In genomic region chr1:46797696-46798470, GRCh38 we compare ENCODE assay signal across 28 cellular contexts. TPM values are rescaled to one million over a fixed set of nuclear protein-coding genes. Genes with fewer than 3 reads are reported as not detected.
DNase-seq lines count a peak whose midpoint lies in the region; ATAC-seq and TF ChIP-seq lines count a peak whose summit lies in the region.
"Had no signal": no experiment of that assay in that cellular context is flagged by ENCODE, and none has a peak within 500 bp of the region (broad histone marks: within the 10 kb centered on the region; RNA-seq: fewer than 3 reads in every experiment).

No MANE protein-coding gene starts in this region.

- H3K4me1 Mint-ChIP-seq in activated naive CD8-positive, alpha-beta T cell treated with anti-CD3 and anti-CD28 coated beads, Interleukin-2, amount 50 U/mL, for 24 hours = no peaks in the 10 kb centered on the region
- H3K4me1 Mint-ChIP-seq in type B pancreatic cell (ENCODE audit: unreplicated experiment) = no peaks in the 10 kb centered on the region
- H3K4me1 Mint-ChIP-seq: CD14-positive monocyte, GM23338, IgD-negative memory B cell had no signal

- no peak overlapping the region for H3K4me3 Mint-ChIP-seq in activated naive CD8-positive, alpha-beta T cell treated with anti-CD3 and anti-CD28 coated beads, Interleukin-2, amount 50 U/mL, for 24 hours
- H3K4me3 Mint-ChIP-seq in type B pancreatic cell = no peak overlapping the region
- H3K4me3 Mint-ChIP-seq: CD14-positive monocyte, GM23338, IgD-negative memory B cell had no signal

- whole genome bisulfite sequencing in upper lobe of left lung, 2 donors = 95 to 100% methylated on average over 1 of the region's 1 CpG

- H3K36me3 ChIP-seq in upper lobe of left lung = no peaks in the 10 kb centered on the region
- H3K36me3 ChIP-seq: BE2C, HAP-1 had no signal

- no peak for TF ChIP-seq POLR2A in upper lobe of left lung (IDR thresholded peaks at IDR 0.05)

- H3K27ac ChIP-seq in VCaP (peak overlapping the region; percentile 23; the same call in 1 of the 2 replicates), upper lobe of left lung (peak overlapping the region in 3 of 4 donors; percentile 3 to 89 (median 87))
- H3K27ac ChIP-seq: HL-60, PC-9 had no signal

- peaks cover 6 to 31% (median 17%) of the 10 kb centered on the region in 4 donors for H3K4me1 ChIP-seq in upper lobe of left lung
- H3K4me1 ChIP-seq: BE2C, HAP-1 had no signal

- H3K27ac Mint-ChIP-seq in activated naive CD8-positive, alpha-beta T cell treated with anti-CD3 and anti-CD28 coated beads, Interleukin-2, amount 50 U/mL, for 24 hours = no peak overlapping the region
- H3K27ac Mint-ChIP-seq in type B pancreatic cell = no peak overlapping the region
- H3K27ac Mint-ChIP-seq: GM23338 had no signal

- no peaks in the 10 kb centered on the region for H3K9me3 ChIP-seq in upper lobe of left lung
- H3K9me3 ChIP-seq: BE2C, HAP-1 had no signal

- H3K4me3 ChIP-seq in epithelial cell of esophagus (ENCODE audit: low read length) (no peak overlapping the region), upper lobe of left lung (no peak overlapping the region)
- H3K4me3 ChIP-seq: GM23338, HAP-1, PC-9 had no signal

- no peaks in the 10 kb centered on the region for H3K36me3 Mint-ChIP-seq in activated naive CD8-positive, alpha-beta T cell treated with anti-CD3 and anti-CD28 coated beads, Interleukin-2, amount 50 U/mL, for 24 hours (ENCODE audit: low read depth)
- no peaks in the 10 kb centered on the region for H3K36me3 Mint-ChIP-seq in type B pancreatic cell
- H3K36me3 Mint-ChIP-seq: CD14-positive monocyte, IgD-negative memory B cell had no signal

- TF ChIP-seq CTCF in VCaP (conservative IDR thresholded peaks at IDR 0.05) (no peak), epithelial cell of esophagus (IDR thresholded peaks at IDR 0.05; ENCODE audit: insufficient read depth, low read depth, low read length, missing control alignments) (no peak), upper lobe of left lung (IDR thresholded peaks at IDR 0.05) (no peak), type B pancreatic cell (conservative IDR thresholded peaks at IDR 0.05) (no peak)

- H3K9me3 Mint-ChIP-seq in activated naive CD8-positive, alpha-beta T cell treated with anti-CD3 and anti-CD28 coated beads, Interleukin-2, amount 50 U/mL, for 24 hours = no peaks in the 10 kb centered on the region
- H3K9me3 Mint-ChIP-seq in type B pancreatic cell = no peaks in the 10 kb centered on the region

- no peak for TF ChIP-seq EP300 in upper lobe of left lung (IDR thresholded peaks at IDR 0.05)

- H3K27me3 ChIP-seq in upper lobe of left lung = no peaks in the 10 kb centered on the region
- H3K27me3 ChIP-seq: BE2C had no signal

- no peak for ATAC-seq in upper lobe of left lung (ENCODE audit: low FRiP score in 2 of 2)
- ATAC-seq in activated naive CD8-positive, alpha-beta T cell treated with anti-CD3 and anti-CD28 coated beads, Interleukin-2, amount 50 U/mL, for 24 hours = no peak
- no peak for ATAC-seq in GM19467 (IDR thresholded peaks at IDR 0.05; ENCODE audit: unreplicated experiment)
- ATAC-seq: GM23338 had no signal

- peak; percentile 22 for DNase-seq in epithelial cell of esophagus (ENCODE audit: low read depth)
- DNase-seq in iPS-NIHi7 (ENCODE audit: extremely low spot score) = peak; percentile 2
- DNase-seq in upper lobe of left lung = no peak
- no peak for DNase-seq in activated naive CD8-positive, alpha-beta T cell treated with anti-CD3 and anti-CD28 coated beads, Interleukin-2, amount 50 U/mL, for 24 hours
- DNase-seq in type B pancreatic cell (ENCODE audit: extremely low spot score, unreplicated experiment) = no peak
- DNase-seq: BE2C, Calu3, DMS153, DND-41, NCI-H1048, NCI-H1417, NCI-H1694 treated with DMSO at 0.1 percent for 48 hours, NCI-H2081, NCI-H2227 treated with DMSO at 0.1 percent for 48 hours, NCI-H526 treated with DMSO at 0.1 percent for 48 hours, SHP77 had no signal

- peaks cover 16% of the 10 kb centered on the region for H3K27me3 Mint-ChIP-seq in activated naive CD8-positive, alpha-beta T cell treated with anti-CD3 and anti-CD28 coated beads, Interleukin-2, amount 50 U/mL, for 24 hours
- H3K27me3 Mint-ChIP-seq in type B pancreatic cell = no peaks in the 10 kb centered on the region

RNA-seq across cellular contexts. Expression of gene CYP4B1, which starts 1.0 kb away (rescaled TPM):
- total RNA-seq in upper lobe of left lung (1,000 to 10,000 TPM in 1 of 6 donors, 100 to 1,000 TPM in 5; 211 to 1,043 (median 640) TPM), type B pancreatic cell (ENCODE audit: low replicate concordance) (25.7 and 28.9 TPM in 2 replicates)
- total RNA-seq: A673, GM23338, NCI-H460, RPMI7951, SK-MEL-5 had no signal

Comparison
In these comparisons a context has a peak if more than half of its experiments do, and no peak if none do; other contexts are left out.
1. DNase-seq: peak in epithelial cell of esophagus (single experiment) and iPS-NIHi7 (single experiment); none in upper lobe of left lung (0 of 2), activated naive CD8-positive, alpha-beta T cell treated with anti-CD3 and anti-CD28 coated beads, Interleukin-2, amount 50 U/mL, for 24 hours (single experiment) and type B pancreatic cell (single experiment).